ENCODE assay signal across 1 cellular context in genomic region chr17:58086953-58087352, GRCh38.
TF ChIP-seq lines count a peak whose summit lies in the region.

No MANE protein-coding gene starts in this region.

TF ChIP-seq in WTC11, 78 proteins besides CTCF, POLR2A, EP300 and RAD21:
- TF ChIP-seq, protein P1, sequence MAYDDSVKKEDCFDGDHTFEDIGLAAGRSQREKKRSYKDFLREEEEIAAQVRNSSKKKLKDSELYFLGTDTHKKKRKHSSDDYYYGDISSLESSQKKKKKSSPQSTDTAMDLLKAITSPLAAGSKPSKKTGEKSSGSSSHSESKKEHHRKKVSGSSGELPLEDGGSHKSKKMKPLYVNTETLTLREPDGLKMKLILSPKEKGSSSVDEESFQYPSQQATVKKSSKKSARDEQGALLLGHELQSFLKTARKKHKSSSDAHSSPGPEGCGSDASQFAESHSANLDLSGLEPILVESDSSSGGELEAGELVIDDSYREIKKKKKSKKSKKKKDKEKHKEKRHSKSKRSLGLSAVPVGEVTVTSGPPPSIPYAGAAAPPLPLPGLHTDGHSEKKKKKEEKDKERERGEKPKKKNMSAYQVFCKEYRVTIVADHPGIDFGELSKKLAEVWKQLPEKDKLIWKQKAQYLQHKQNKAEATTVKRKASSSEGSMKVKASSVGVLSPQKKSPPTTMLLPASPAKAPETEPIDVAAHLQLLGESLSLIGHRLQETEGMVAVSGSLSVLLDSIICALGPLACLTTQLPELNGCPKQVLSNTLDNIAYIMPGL (CRISPR knock-in tag; IDR thresholded peaks at IDR 0.05) = no peak
- TF ChIP-seq NFE2L1 (CRISPR knock-in tag; IDR thresholded peaks at IDR 0.05) (no peak), ZNF671 (CRISPR knock-in tag; IDR thresholded peaks at IDR 0.05) (no peak), ESRRA (CRISPR knock-in tag; IDR thresholded peaks at IDR 0.05; ENCODE audit: borderline replicate concordance) (no peak), GABPB1 (CRISPR knock-in tag; IDR thresholded peaks at IDR 0.05) (no peak), TEAD4 (CRISPR knock-in tag; IDR thresholded peaks at IDR 0.05) (no peak), HMGA2 (CRISPR knock-in tag; IDR thresholded peaks at IDR 0.05) (no peak), IRF2 (CRISPR knock-in tag; IDR thresholded peaks at IDR 0.05; ENCODE audit: borderline replicate concordance, low read depth) (no peak), USF2 (CRISPR knock-in tag; IDR thresholded peaks at IDR 0.05) (no peak), NR2C2 (CRISPR knock-in tag; IDR thresholded peaks at IDR 0.05) (no peak), RELA (CRISPR knock-in tag; IDR thresholded peaks at IDR 0.05; ENCODE audit: borderline replicate concordance) (no peak), FOXP1 (CRISPR knock-in tag; IDR thresholded peaks at IDR 0.05; ENCODE audit: borderline replicate concordance) (no peak)
- TF ChIP-seq, protein P2, sequence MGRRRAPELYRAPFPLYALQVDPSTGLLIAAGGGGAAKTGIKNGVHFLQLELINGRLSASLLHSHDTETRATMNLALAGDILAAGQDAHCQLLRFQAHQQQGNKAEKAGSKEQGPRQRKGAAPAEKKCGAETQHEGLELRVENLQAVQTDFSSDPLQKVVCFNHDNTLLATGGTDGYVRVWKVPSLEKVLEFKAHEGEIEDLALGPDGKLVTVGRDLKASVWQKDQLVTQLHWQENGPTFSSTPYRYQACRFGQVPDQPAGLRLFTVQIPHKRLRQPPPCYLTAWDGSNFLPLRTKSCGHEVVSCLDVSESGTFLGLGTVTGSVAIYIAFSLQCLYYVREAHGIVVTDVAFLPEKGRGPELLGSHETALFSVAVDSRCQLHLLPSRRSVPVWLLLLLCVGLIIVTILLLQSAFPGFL (CRISPR knock-in tag; IDR thresholded peaks at IDR 0.05; ENCODE audit: borderline replicate concordance) = no peak
